24 cellular contexts compared by ENCODE assay signal in the genomic region with DNA sequence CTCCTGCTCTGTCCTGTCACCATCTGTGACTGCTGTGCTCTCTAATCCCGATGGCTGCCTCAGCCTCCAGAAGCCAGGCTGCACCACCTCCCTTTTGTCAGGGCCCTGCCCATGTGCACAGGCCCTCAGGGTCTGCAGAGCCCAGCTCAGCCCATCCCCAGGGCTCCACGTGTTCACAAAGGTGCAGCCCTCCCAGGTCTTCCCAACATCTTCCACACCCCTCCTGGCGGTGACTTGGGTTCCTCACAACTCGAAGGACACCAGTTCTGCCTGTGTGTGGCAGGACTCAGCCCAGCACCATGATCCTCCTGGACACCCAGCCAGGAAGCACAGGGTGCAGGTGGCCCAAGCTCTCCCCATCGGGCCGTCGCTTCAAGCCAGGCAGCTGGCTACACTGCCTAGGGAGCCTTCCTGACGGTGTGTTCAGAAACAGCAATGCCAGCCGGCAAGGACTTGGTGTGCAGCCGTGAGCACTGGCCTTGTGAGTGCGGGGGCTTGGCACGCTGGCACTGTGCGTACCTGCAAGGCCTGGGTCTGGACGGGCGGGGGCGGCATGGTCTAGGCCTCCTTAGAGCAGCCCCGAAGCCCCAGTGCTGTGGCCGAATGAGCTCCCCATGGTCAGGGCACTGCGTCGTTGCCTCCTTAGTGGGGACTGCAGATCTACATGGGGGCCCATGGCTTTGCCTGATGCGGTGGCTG.
DNase-seq lines count a peak whose midpoint lies in the region; ATAC-seq, FAIRE-seq and TF ChIP-seq lines count a peak whose summit lies in the region.
"Had no signal": no experiment of that assay in that cellular context is flagged by ENCODE, and none has a peak within 500 bp of the region (broad histone marks: within the 10 kb centered on the region; RNA-seq: fewer than 3 reads in every experiment).

No MANE protein-coding gene starts in this region.

- no peak overlapping the region for H3K4me3 ChIP-seq in K562
- no peak overlapping the region for H3K4me3 ChIP-seq in lung
- no peak overlapping the region for H3K4me3 ChIP-seq in brain microvascular endothelial cell (ENCODE audit: low read depth, low read length)

- H3K27ac ChIP-seq in K562 (ENCODE audit: extremely low read depth, low read depth, low read length): no peak overlapping the region
- no peak overlapping the region for H3K27ac ChIP-seq in lung (ENCODE audit: low read depth in 1 of 2, low read length in 1 of 2)
- H3K27ac ChIP-seq in brain microvascular endothelial cell: no peak overlapping the region
- H3K27ac ChIP-seq: HL-60 had no signal

- H3K36me3 ChIP-seq in K562 (ENCODE audit: control insufficient read depth, insufficient read depth, low read length): no peaks in the 10 kb centered on the region
- H3K36me3 ChIP-seq in lung (ENCODE audit: control insufficient read depth in 2 of 2, insufficient read depth in 2 of 2, low read length in 2 of 2): no peaks in the 10 kb centered on the region
- H3K36me3 ChIP-seq in brain microvascular endothelial cell (replicated peaks): no peaks in the 10 kb centered on the region

- peaks cover 63 to 87% of the 10 kb centered on the region in 2 experiments for H3K27me3 ChIP-seq in K562 (ENCODE audit: control insufficient read depth in 2 of 2, insufficient read depth in 2 of 2, low read length in 2 of 2)
- H3K27me3 ChIP-seq in lung (ENCODE audit: control insufficient read depth, insufficient read depth): peaks cover 3% of the 10 kb centered on the region
- no peaks in the 10 kb centered on the region for H3K27me3 ChIP-seq in brain microvascular endothelial cell (replicated peaks)

- FAIRE-seq in K562 (lab: Jason Lieb, UNC): no peak
- FAIRE-seq: H54, RCC 7860 had no signal

- no peak overlapping the region for H3K9ac ChIP-seq in K562 (ENCODE audit: insufficient read depth in 1 of 2, low read depth in 2 of 2, low read length in 2 of 2)
- H3K9ac ChIP-seq: SK-N-SH had no signal

- H3K9me1 ChIP-seq in K562 (ENCODE audit: control insufficient read depth, insufficient read depth, low read length): no peaks in the 10 kb centered on the region

- intact Hi-C loops in K562 (cut with micrococcal nuclease): no loop called here

- H3K4me1 ChIP-seq in K562 (replicated peaks in 1 of 2; ENCODE audit: control insufficient read depth in 2 of 2, insufficient read depth in 2 of 2, low read length in 2 of 2) (peaks cover 0 to 9% of the 10 kb centered on the region in 2 experiments; a peak in 3 of 5 replicates), lung (ENCODE audit: control insufficient read depth in 2 of 2, insufficient read depth in 2 of 2, low read length in 2 of 2) (no peaks in the 10 kb centered on the region)

- TF ChIP-seq CTCF in K562 (IDR thresholded peaks at IDR 0.05 in 2 of 3, conservative IDR thresholded peaks at IDR 0.05 in 1 of 3; ENCODE audit: insufficient read depth in 2 of 3, low read depth in 1 of 3, low read length in 3 of 3) (no peak; a peak in 1 of 6 replicates), lung (IDR thresholded peaks at IDR 0.05; ENCODE audit: control extremely low read depth, extremely low read depth) (no peak), brain microvascular endothelial cell (IDR thresholded peaks at IDR 0.05; ENCODE audit: low read depth, low read length, missing control alignments) (no peak)

- H2AFZ ChIP-seq in K562 (ENCODE audit: low read depth, low read length): no peak overlapping the region

- no peak for TF ChIP-seq RAD21 in K562 (CRISPR knock-in tag; conservative IDR thresholded peaks at IDR 0.05 in 1 of 2, IDR thresholded peaks at IDR 0.05 in 1 of 2)

- H3K9me3 ChIP-seq in K562 (replicated peaks; ENCODE audit: control insufficient read depth, insufficient read depth, low read depth, low read length) (no peaks in the 10 kb centered on the region), lung (ENCODE audit: control insufficient read depth in 2 of 2, insufficient read depth in 1 of 2, low read length in 1 of 2) (peaks cover 0 to 5% of the 10 kb centered on the region in 2 donors)
- H3K9me3 ChIP-seq: SK-N-SH had no signal

- no peak for TF ChIP-seq EP300 in K562 (IDR thresholded peaks at IDR 0.05; ENCODE audit: low read length)

- peaks cover 15% of the 10 kb centered on the region for H4K20me1 ChIP-seq in K562 (replicated peaks; ENCODE audit: control insufficient read depth, insufficient read depth, low read length)

- CTCF ChIA-PET in K562 (lab: Yijun Ruan, JAX; ENCODE audit: low intra/inter-chr PET ratio): no interaction called here

- ATAC-seq in K562 (peak; percentile 39; the same call in 2 of the 3 replicates), lung (ENCODE audit: insufficient read depth, low FRiP score) (no peak), HG02840 (IDR thresholded peaks at IDR 0.05; ENCODE audit: low FRiP score, unreplicated experiment) (no peak)

- no peaks in the 10 kb centered on the region for H3K79me2 ChIP-seq in K562 (ENCODE audit: control insufficient read depth, insufficient read depth, low read length)

- H3K4me2 ChIP-seq in K562 (ENCODE audit: insufficient read depth, low read length): no peak overlapping the region
- H3K4me2 ChIP-seq: SK-N-SH had no signal

- POLR2A ChIA-PET in K562 (lab: Yijun Ruan, JAX): interaction anchor here (0.6 to 0.8 kb wide), 2 partner anchors 18 to 710 kb away, joined by 3 read pairs; no protein-coding TSS in a partner anchor

- WGBS in K562 (ENCODE audit: insufficient coverage, low coverage, missing lambda C conversion rate): under 1% methylated on average over 21 of the region's 21 CpGs
- WGBS in lung, 2 donors: 82 to 88% methylated on average over 21 of the region's 21 CpGs

- in situ Hi-C loops in K562 (cut with MboI): no loop called here
- in situ Hi-C loops in brain microvascular endothelial cell (cut with HindIII; ENCODE audit: low pct_ligation_motif_present, low sequenced_read_pairs): no loop called here

- no TSS peak for BruUV-seq in K562 (replicated peaks; lab: Mats Ljungman, UMichigan)

- peak; percentile 13 for DNase-seq in activated gamma-delta T cell (lab: John Stamatoyannopoulos, UW)
- no peak for DNase-seq in activated gamma-delta T cell treated with Interleukin-2 at 50 U/mL for 16 hours
- DNase-seq in K562 (ENCODE audit: extremely low read depth in 1 of 4, low spot score in 3 of 4): no peak
- peak; percentile 18 for DNase-seq in lung (ENCODE audit: low spot score)
- no peak for DNase-seq in NCI-H446 treated with DMSO at 0.1 percent for 48 hours (lab: John Stamatoyannopoulos, UW)
- DNase-seq in brain microvascular endothelial cell: no peak
- no peak for DNase-seq in NCI-H1930 (lab: John Stamatoyannopoulos, UW)
- DNase-seq: 8988T; CD4-positive, CD25-positive, alpha-beta regulatory T cell; COR-L47; DMS 273 treated with DMSO at 0.1 percent for 48 hours; GDM1; NCI-H1092 treated with DMSO at 0.1 percent for 48 hours; NCI-H146; NCI-H2081; NCI-H510A; NCI-H748 treated with DMSO at 0.1 percent for 48 hours; NK-92 treated with Interleukin-12 subunit alpha and Interleukin-12 subunit beta, amount 100 ng/mL, for 24 hours; SHP77 treated with DMSO at 0.1 percent for 48 hours; SK-N-SH had no signal

- TF ChIP-seq POLR2A in K562 (conservative IDR thresholded peaks at IDR 0.05): no peak

TF ChIP-seq in K562, 482 proteins besides CTCF, POLR2A, EP300 and RAD21 (continues in another document):
- TF ChIP-seq, protein P1, sequence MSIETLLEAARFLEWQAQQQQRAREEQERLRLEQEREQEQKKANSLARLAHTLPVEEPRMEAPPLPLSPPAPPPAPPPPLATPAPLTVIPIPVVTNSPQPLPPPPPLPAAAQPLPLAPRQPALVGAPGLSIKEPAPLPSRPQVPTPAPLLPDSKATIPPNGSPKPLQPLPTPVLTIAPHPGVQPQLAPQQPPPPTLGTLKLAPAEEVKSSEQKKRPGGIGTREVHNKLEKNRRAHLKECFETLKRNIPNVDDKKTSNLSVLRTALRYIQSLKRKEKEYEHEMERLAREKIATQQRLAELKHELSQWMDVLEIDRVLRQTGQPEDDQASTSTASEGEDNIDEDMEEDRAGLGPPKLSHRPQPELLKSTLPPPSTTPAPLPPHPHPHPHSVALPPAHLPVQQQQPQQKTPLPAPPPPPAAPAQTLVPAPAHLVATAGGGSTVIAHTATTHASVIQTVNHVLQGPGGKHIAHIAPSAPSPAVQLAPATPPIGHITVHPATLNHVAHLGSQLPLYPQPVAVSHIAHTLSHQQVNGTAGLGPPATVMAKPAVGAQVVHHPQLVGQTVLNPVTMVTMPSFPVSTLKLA (conservative IDR thresholded peaks at IDR 0.05): no peak
- TF ChIP-seq SRSF1 (IDR thresholded peaks at IDR 0.05; ENCODE audit: low read depth, low read length) (no peak), DNMT1 (IDR thresholded peaks at IDR 0.05) (no peak), SAFB (IDR thresholded peaks at IDR 0.05; ENCODE audit: borderline replicate concordance, low read depth, low read length) (no peak), HNRNPL (IDR thresholded peaks at IDR 0.05; ENCODE audit: low read depth, low read length) (no peak), RBM17 (IDR thresholded peaks at IDR 0.05; ENCODE audit: borderline replicate concordance, low read depth, low read length) (no peak), CHCHD3 (CRISPR knock-in tag; IDR thresholded peaks at IDR 0.05) (no peak), FOSL1 (tag; conservative IDR thresholded peaks at IDR 0.05) (no peak), PHF21A (IDR thresholded peaks at IDR 0.05; ENCODE audit: borderline replicate concordance, low read depth) (no peak)
- TF ChIP-seq, protein P2, sequence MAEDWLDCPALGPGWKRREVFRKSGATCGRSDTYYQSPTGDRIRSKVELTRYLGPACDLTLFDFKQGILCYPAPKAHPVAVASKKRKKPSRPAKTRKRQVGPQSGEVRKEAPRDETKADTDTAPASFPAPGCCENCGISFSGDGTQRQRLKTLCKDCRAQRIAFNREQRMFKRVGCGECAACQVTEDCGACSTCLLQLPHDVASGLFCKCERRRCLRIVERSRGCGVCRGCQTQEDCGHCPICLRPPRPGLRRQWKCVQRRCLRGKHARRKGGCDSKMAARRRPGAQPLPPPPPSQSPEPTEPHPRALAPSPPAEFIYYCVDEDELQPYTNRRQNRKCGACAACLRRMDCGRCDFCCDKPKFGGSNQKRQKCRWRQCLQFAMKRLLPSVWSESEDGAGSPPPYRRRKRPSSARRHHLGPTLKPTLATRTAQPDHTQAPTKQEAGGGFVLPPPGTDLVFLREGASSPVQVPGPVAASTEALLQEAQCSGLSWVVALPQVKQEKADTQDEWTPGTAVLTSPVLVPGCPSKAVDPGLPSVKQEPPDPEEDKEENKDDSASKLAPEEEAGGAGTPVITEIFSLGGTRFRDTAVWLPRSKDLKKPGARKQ (CRISPR knock-in tag; IDR thresholded peaks at IDR 0.05): no peak

Comparison
In these comparisons a context has a peak if more than half of its experiments do, and no peak if none do; other contexts are left out.
1. DNase-seq: peak in activated gamma-delta T cell (single experiment) and lung (single experiment); none in activated gamma-delta T cell treated with Interleukin-2 at 50 U/mL for 16 hours (single experiment), K562 (0 of 4), NCI-H446 treated with DMSO at 0.1 percent for 48 hours (single experiment), brain microvascular endothelial cell (single experiment) and NCI-H1930 (0 of 2).